ENCODE assay signal across 9 cellular contexts in the genomic region with DNA sequence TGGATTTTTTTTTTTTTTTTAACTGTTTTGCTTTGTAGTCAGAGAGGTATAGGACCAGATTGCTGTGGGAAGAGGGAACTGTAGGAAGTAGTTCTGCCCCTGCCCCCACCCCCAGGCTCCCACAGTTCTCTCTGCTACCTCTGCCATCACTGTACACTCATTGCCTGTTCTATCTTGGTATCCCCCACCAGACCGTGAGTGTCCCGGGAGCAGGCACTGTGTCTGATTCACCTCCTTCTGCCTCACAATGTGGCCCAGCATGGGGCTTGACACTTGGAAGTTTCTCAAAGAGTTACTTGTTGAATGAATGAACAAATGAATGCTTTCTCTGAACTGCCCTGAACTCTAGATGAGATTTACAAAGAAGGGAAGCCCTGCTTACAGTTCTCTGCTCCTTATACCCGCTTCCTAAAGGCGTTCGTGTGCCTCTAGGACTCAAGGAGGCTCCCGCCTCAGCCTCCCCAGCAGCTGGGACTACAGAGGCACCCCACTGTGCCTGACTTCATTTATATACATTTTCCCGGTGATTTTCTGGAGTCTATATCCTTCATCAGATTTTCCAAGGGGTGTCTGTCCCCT. TPM values are rescaled to one million over a fixed set of nuclear protein-coding genes. Genes with fewer than 3 reads are reported as not detected.
DNase-seq lines count a peak whose midpoint lies in the region; ATAC-seq and TF ChIP-seq lines count a peak whose summit lies in the region.
"Had no signal": no experiment of that assay in that cellular context is flagged by ENCODE, and none has a peak within 500 bp of the region (broad histone marks: within the 10 kb centered on the region; RNA-seq: fewer than 3 reads in every experiment).

No MANE protein-coding gene starts in this region.

- H3K4me1 Mint-ChIP-seq in WTC11: peaks cover 41% of the 10 kb centered on the region

- no peaks in the 10 kb centered on the region for H3K36me3 Mint-ChIP-seq in WTC11

- ATAC-seq in WTC11: peak; percentile 58
- no peak for ATAC-seq in GM18517 (IDR thresholded peaks at IDR 0.05; ENCODE audit: unreplicated experiment)

- CTCF ChIA-PET in WTC11 (lab: Charles Lee): interaction anchor here (1.0 to 4.6 kb wide), 5 partner anchors 12 to 74 kb away, joined by 4 to 59 read pairs (median 6); no protein-coding TSS in a partner anchor
- CTCF ChIA-PET in RWPE1 (lab: Yijun Ruan, JAX): interaction anchor here (0.6 to 0.7 kb wide), 2 partner anchors 57 to 122 kb away, joined by 3 read pairs; no protein-coding TSS in a partner anchor

- DNase-seq in HK-2 (ENCODE audit: unreplicated experiment): peak; percentile 51
- DNase-seq in WTC11 (ENCODE audit: low spot score): peak; percentile 38
- DNase-seq in glomerular visceral epithelial cell (ENCODE audit: extremely low spot score): peak; percentile 47
- no peak for DNase-seq in smooth muscle cell (lab: John Stamatoyannopoulos, UW; ENCODE audit: unreplicated experiment)
- DNase-seq in activated CD4-positive, alpha-beta T cell treated with anti-CD3 and anti-CD28 coated beads for 4 hours: no peak
- no peak for DNase-seq in RWPE1 (ENCODE audit: low spot score)
- DNase-seq: left ventricle myocardium superior; stimulated activated CD4-positive, alpha-beta T cell treated with anti-CD3 and anti-CD28 coated beads, Interleukin-1b, Interleukin-23, amount 100 ng/mL, for 48 hours had no signal

- H3K27ac ChIP-seq in smooth muscle cell (ENCODE audit: low read depth) (no peak overlapping the region), RWPE1 (no peak overlapping the region)

- no peaks in the 10 kb centered on the region; the same call in 1 of the 2 replicates for H3K27me3 Mint-ChIP-seq in WTC11 (ENCODE audit: low read depth)

- no peaks in the 10 kb centered on the region for H4K20me1 ChIP-seq in smooth muscle cell (ENCODE audit: low read depth)

- H3K9me3 ChIP-seq in smooth muscle cell (replicated peaks; ENCODE audit: low read depth): no peaks in the 10 kb centered on the region

- H3K4me3 Mint-ChIP-seq in WTC11: peak overlapping the region; percentile 50

- H3K79me2 ChIP-seq in smooth muscle cell (ENCODE audit: low read depth): no peaks in the 10 kb centered on the region

- peak overlapping the region; percentile 4 for H2AFZ ChIP-seq in smooth muscle cell (ENCODE audit: low read depth)

- no peak overlapping the region for H3K9ac ChIP-seq in smooth muscle cell (ENCODE audit: low read depth)

- H3K36me3 ChIP-seq in smooth muscle cell (ENCODE audit: low read depth): no peaks in the 10 kb centered on the region

- no peak for TF ChIP-seq CTCF in WTC11 (IDR thresholded peaks at IDR 0.05)
- TF ChIP-seq CTCF in smooth muscle cell (IDR thresholded peaks at IDR 0.05; ENCODE audit: borderline replicate concordance, insufficient read depth, poor library complexity, severe bottlenecking): no peak
- no peak for TF ChIP-seq CTCF in RWPE1 (conservative IDR thresholded peaks at IDR 0.05; ENCODE audit: low read depth)

- POLR2A ChIA-PET in WTC11 (lab: Charles Lee) (interaction anchor here (1.2 kb wide), 1 partner anchor 16 kb away, joined by 5 read pairs; no protein-coding TSS in a partner anchor), RWPE1 (lab: Yijun Ruan, JAX; ENCODE audit: low non-redundant PET) (no interaction called here)

- no peaks in the 10 kb centered on the region for H3K27me3 ChIP-seq in smooth muscle cell (ENCODE audit: low read depth)

- H3F3A ChIP-seq in smooth muscle cell (ENCODE audit: low read depth): no peaks in the 10 kb centered on the region

- no peak overlapping the region for H3K4me3 ChIP-seq in smooth muscle cell

- H3K27ac Mint-ChIP-seq in WTC11: peak overlapping the region; percentile 94

- peaks cover 19% of the 10 kb centered on the region for H3K4me1 ChIP-seq in smooth muscle cell (ENCODE audit: low read depth)

- no peaks in the 10 kb centered on the region for H3K9me3 Mint-ChIP-seq in WTC11

- no peak overlapping the region for H3K4me2 ChIP-seq in smooth muscle cell

- WGBS in smooth muscle cell (ENCODE audit: low lambda C conversion rate): 50% methylated on average over 7 of the region's 7 CpGs

TF ChIP-seq in WTC11, 78 proteins besides CTCF, POLR2A, EP300 and RAD21 (continues in another document):
- TF ChIP-seq ZNF317 (CRISPR knock-in tag; IDR thresholded peaks at IDR 0.05; ENCODE audit: borderline replicate concordance, low read depth): no peak
- TF ChIP-seq, protein P1, sequence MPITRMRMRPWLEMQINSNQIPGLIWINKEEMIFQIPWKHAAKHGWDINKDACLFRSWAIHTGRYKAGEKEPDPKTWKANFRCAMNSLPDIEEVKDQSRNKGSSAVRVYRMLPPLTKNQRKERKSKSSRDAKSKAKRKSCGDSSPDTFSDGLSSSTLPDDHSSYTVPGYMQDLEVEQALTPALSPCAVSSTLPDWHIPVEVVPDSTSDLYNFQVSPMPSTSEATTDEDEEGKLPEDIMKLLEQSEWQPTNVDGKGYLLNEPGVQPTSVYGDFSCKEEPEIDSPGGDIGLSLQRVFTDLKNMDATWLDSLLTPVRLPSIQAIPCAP (CRISPR knock-in tag; IDR thresholded peaks at IDR 0.05): no peak
- TF ChIP-seq, protein P2, sequence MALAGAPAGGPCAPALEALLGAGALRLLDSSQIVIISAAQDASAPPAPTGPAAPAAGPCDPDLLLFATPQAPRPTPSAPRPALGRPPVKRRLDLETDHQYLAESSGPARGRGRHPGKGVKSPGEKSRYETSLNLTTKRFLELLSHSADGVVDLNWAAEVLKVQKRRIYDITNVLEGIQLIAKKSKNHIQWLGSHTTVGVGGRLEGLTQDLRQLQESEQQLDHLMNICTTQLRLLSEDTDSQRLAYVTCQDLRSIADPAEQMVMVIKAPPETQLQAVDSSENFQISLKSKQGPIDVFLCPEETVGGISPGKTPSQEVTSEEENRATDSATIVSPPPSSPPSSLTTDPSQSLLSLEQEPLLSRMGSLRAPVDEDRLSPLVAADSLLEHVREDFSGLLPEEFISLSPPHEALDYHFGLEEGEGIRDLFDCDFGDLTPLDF (CRISPR knock-in tag; IDR thresholded peaks at IDR 0.05): no peak
- TF ChIP-seq ZNF512 (CRISPR knock-in tag; IDR thresholded peaks at IDR 0.05; ENCODE audit: borderline replicate concordance): no peak
- no peak for TF ChIP-seq TCF7 (CRISPR knock-in tag; IDR thresholded peaks at IDR 0.05; ENCODE audit: low read depth)
- TF ChIP-seq, protein P3, sequence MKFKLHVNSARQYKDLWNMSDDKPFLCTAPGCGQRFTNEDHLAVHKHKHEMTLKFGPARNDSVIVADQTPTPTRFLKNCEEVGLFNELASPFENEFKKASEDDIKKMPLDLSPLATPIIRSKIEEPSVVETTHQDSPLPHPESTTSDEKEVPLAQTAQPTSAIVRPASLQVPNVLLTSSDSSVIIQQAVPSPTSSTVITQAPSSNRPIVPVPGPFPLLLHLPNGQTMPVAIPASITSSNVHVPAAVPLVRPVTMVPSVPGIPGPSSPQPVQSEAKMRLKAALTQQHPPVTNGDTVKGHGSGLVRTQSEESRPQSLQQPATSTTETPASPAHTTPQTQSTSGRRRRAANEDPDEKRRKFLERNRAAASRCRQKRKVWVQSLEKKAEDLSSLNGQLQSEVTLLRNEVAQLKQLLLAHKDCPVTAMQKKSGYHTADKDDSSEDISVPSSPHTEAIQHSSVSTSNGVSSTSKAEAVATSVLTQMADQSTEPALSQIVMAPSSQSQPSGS (CRISPR knock-in tag; IDR thresholded peaks at IDR 0.05; ENCODE audit: borderline replicate concordance, low read depth): no peak
- TF ChIP-seq, protein P4, sequence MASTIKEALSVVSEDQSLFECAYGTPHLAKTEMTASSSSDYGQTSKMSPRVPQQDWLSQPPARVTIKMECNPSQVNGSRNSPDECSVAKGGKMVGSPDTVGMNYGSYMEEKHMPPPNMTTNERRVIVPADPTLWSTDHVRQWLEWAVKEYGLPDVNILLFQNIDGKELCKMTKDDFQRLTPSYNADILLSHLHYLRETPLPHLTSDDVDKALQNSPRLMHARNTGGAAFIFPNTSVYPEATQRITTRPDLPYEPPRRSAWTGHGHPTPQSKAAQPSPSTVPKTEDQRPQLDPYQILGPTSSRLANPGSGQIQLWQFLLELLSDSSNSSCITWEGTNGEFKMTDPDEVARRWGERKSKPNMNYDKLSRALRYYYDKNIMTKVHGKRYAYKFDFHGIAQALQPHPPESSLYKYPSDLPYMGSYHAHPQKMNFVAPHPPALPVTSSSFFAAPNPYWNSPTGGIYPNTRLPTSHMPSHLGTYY (CRISPR knock-in tag; IDR thresholded peaks at IDR 0.05): no peak
- no peak for TF ChIP-seq E2F4 (CRISPR knock-in tag; IDR thresholded peaks at IDR 0.05; ENCODE audit: borderline replicate concordance, low read depth)
- TF ChIP-seq, protein P5, sequence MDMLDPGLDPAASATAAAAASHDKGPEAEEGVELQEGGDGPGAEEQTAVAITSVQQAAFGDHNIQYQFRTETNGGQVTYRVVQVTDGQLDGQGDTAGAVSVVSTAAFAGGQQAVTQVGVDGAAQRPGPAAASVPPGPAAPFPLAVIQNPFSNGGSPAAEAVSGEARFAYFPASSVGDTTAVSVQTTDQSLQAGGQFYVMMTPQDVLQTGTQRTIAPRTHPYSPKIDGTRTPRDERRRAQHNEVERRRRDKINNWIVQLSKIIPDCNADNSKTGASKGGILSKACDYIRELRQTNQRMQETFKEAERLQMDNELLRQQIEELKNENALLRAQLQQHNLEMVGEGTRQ (CRISPR knock-in tag; IDR thresholded peaks at IDR 0.05): no peak

RNA-seq across cellular contexts. Expression of gene PIK3CB, which starts 27.1 kb away (rescaled TPM):
- total RNA-seq in WTC11 (2021) (36.0 to 40.0 TPM (median 38.5 TPM) in 3 replicates), smooth muscle cell (3.6 and 4.5 TPM in 2 replicates)
- 2.5 and 2.6 TPM in 2 replicates for polyA plus RNA-seq in smooth muscle cell

Comparison
In these comparisons a context has a peak if more than half of its experiments do, and no peak if none do; other contexts are left out.
1. DNase-seq: peak in HK-2 (single experiment), WTC11 (single experiment) and glomerular visceral epithelial cell (single experiment); none in smooth muscle cell (single experiment), activated CD4-positive, alpha-beta T cell treated with anti-CD3 and anti-CD28 coated beads for 4 hours (0 of 2) and RWPE1 (single experiment).